25 cellular contexts compared by ENCODE assay signal in the genomic region with DNA sequence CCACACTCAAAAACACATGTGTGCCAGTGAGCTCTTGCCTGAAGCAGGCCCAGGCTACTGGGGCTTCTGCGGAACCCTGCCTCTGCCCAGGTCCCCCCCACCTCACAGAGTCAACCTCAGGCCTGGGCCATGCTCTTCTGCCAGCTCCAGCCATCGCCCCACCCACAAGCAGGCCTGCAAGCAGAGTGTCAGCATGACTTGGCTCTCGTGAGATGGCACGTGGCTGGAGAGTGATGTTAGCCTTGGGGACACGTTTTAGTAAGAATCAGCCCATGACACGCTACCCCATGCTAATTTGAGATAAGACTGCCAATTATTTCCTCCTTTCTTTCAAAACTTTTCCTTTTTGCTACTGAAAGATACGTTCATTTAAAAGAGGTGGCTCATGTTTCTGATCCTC.
"Had no signal": no experiment of that assay in that cellular context is flagged by ENCODE, and none has a peak within 500 bp of the region (broad histone marks: within the 10 kb centered on the region; RNA-seq: fewer than 3 reads in every experiment).

No MANE protein-coding gene starts in this region.

- H3K4me3 ChIP-seq: heart right ventricle, hepatocyte, left lung, lung, psoas muscle, skin epidermis, tibial nerve, upper lobe of left lung, uterus had no signal

- H2AFZ ChIP-seq: hepatocyte, parathyroid adenoma had no signal

- ATAC-seq: heart right ventricle; left cardiac atrium; left lung; natural killer cell; psoas muscle; sciatic nerve; stimulated activated memory B cell treated with anti-CD40 and anti-IgM and Interleukin-4, amounts not matched to agents 10 μg/mL and 1 μg/mL and 100 μg/mL, for 72 hours; stimulated activated naive CD8-positive, alpha-beta T cell treated with anti-CD3 and anti-CD28 coated beads, Interleukin-15, amount 100 ng/mL, for 72 hours had no signal

- H3K27me3 ChIP-seq: hepatocyte, left lung, tibial nerve, upper lobe of left lung, uterus had no signal

- H3K9me3 ChIP-seq: left lung, psoas muscle, upper lobe of left lung, uterus had no signal

- H3K27ac ChIP-seq: heart right ventricle, hepatocyte, left lung, parathyroid adenoma, psoas muscle, skin epidermis, tibial nerve, upper lobe of left lung, uterus had no signal

- H3K36me3 ChIP-seq: heart right ventricle, left lung, tibial nerve, upper lobe of left lung, uterus had no signal

- H3K4me1 ChIP-seq: heart right ventricle, left lung, parathyroid adenoma, psoas muscle, tibial nerve, upper lobe of left lung, uterus had no signal

- H3K9ac ChIP-seq: parathyroid adenoma had no signal

- H3K4me2 ChIP-seq: hepatocyte had no signal

- DNase-seq: heart right ventricle; kidney glomerular epithelial cell; left cardiac atrium; left lung; mesendoderm; naive B cell; natural killer cell; nephron progenitor cell; nucleus accumbens; psoas muscle; stimulated activated CD4-positive, alpha-beta T cell treated with anti-CD3 and anti-CD28 coated beads, Interleukin-2, amount 100 ng/mL, for 48 hours; stimulated activated CD4-positive, alpha-beta T cell treated with anti-CD3 and anti-CD28 coated beads, Interleukin-4, amount 100 ng/mL, for 4 hours; stimulated activated CD8-positive, alpha-beta memory T cell treated with anti-CD3 and anti-CD28 coated beads, Interleukin-4, amount 100 ng/mL, for 48 hours; stimulated activated naive CD4-positive, alpha-beta T cell treated with Interleukin-2 at 50 U/mL for 16 hours; stimulated activated naive CD8-positive, alpha-beta T cell treated with anti-CD3 and anti-CD28 coated beads, Interleukin-15, amount 100 ng/mL, for 72 hours; substantia nigra; upper lobe of left lung; uterus had no signal
